In genomic region chr6:14732226-14732844, GRCh38 we compare ENCODE assay signal across 1 cellular context.
TF ChIP-seq lines count a peak whose summit lies in the region.

No MANE protein-coding gene starts in this region.

TF ChIP-seq in H1, 55 proteins besides CTCF, POLR2A, EP300 and RAD21:
- TF ChIP-seq CHD7 (IDR thresholded peaks at IDR 0.05; ENCODE audit: insufficient replicate concordance, low read length): no peak
- no peak for TF ChIP-seq KDM1A (IDR thresholded peaks at IDR 0.05; ENCODE audit: borderline replicate concordance, low read length)
- no peak for TF ChIP-seq SP2 (IDR thresholded peaks at IDR 0.05; ENCODE audit: low read length)
- TF ChIP-seq EGR1 (IDR thresholded peaks at IDR 0.05; ENCODE audit: borderline replicate concordance, low read depth, low read length): no peak
- TF ChIP-seq JUN (IDR thresholded peaks at IDR 0.05; ENCODE audit: low read depth, low read length): no peak
- no peak for TF ChIP-seq SUZ12 (IDR thresholded peaks at IDR 0.05; ENCODE audit: low read length)
- no peak for TF ChIP-seq RFX5 (IDR thresholded peaks at IDR 0.05; ENCODE audit: borderline replicate concordance, low read depth, low read length)
